Comparison of ENCODE assay signal across 24 cellular contexts in the genomic region with DNA sequence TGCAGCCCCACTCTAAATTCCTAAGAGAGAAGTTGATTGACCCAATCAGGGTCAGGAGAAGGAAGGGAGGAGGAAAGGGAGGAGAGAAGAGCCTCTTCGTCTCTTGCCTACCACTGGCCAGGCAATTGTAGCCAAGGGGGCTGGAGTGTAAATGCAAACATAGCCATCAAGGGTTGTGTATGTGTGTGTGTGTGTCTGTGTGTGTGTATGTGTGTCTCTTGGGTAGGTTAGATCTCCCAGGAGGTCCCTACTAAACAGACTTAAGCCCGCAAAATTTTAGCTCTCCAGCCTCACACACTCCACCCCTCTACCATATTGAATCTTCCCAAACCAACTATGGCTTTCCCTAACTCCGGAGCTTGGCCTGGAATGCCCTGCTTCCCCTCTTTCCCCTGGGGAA. TPM values are rescaled to one million over a fixed set of nuclear protein-coding genes. Genes with fewer than 3 reads are reported as not detected.
DNase-seq lines count a peak whose midpoint lies in the region; ATAC-seq, FAIRE-seq and TF ChIP-seq lines count a peak whose summit lies in the region.
"Had no signal": no experiment of that assay in that cellular context is flagged by ENCODE, and none has a peak within 500 bp of the region (broad histone marks: within the 10 kb centered on the region; RNA-seq: fewer than 3 reads in every experiment).

No MANE protein-coding gene starts in this region.

- H3K4ac ChIP-seq in H1 (replicated peaks; ENCODE audit: insufficient read length, low read depth, low read length) = no peak overlapping the region

- H3K36me3 ChIP-seq in H1 (ENCODE audit: control insufficient read depth in 2 of 4, insufficient read depth in 4 of 4, low read length in 3 of 4) = no peaks in the 10 kb centered on the region

- WGBS in H1 (ENCODE audit: extremely low coverage in 1 of 2, insufficient coverage in 1 of 2, insufficient read length in 1 of 2, insufficient replicate concordance in 2 of 2, low coverage in 1 of 2, low lambda C conversion rate in 2 of 2, missing lambda C conversion rate in 1 of 2), 2 experiments = 77% methylated on average over 3 of the region's 3 CpGs; no CpG with 5 or more reads in 1 of the 2 experiments

- DNase-seq in stimulated activated naive CD8-positive, alpha-beta T cell treated with anti-CD3 and anti-CD28 coated beads, Interleukin-15, amount 100 ng/mL, for 72 hours = no peak
- DNase-seq in stimulated activated naive CD8-positive, alpha-beta T cell treated with anti-CD3 and anti-CD28 coated beads, Interleukin-15, Interleukin-2, amounts not matched to agents 100 U/mL and 50 U/mL, for 24 hours = no peak
- DNase-seq in H1 (ENCODE audit: low read depth in 1 of 2, low spot score in 2 of 2) = no peak
- DNase-seq in posterior vena cava (ENCODE audit: low spot score) = peak; percentile 49
- DNase-seq in NCI-H526 treated with DMSO at 0.1 percent for 48 hours (lab: John Stamatoyannopoulos, UW) = no peak
- DNase-seq: C1 segment of cervical spinal cord; Calu3; CD4-positive, alpha-beta memory T cell; COR-L47; DMS53; DMS79 treated with DMSO at 0.1 percent for 48 hours; GF-D8; GM23248; H9; HFFc6 had no signal

- no peak overlapping the region for H2BK12ac ChIP-seq in H1 (ENCODE audit: low read depth, low read length)

- intact Hi-C loops in posterior vena cava (cut with DNase I) = no loop called here

- H3K9ac ChIP-seq in H1 (replicated peaks in 1 of 4; ENCODE audit: extremely low read depth in 1 of 4, low read depth in 3 of 4, low read length in 3 of 4) = no peak overlapping the region
- H3K9ac ChIP-seq: GM23248 had no signal

- TF ChIP-seq RAD21 in H1 (IDR thresholded peaks at IDR 0.05 in 1 of 2, conservative IDR thresholded peaks at IDR 0.05 in 1 of 2; ENCODE audit: low read depth in 2 of 2, low read length in 2 of 2) = no peak

- no peak overlapping the region for H4K91ac ChIP-seq in H1 (replicated peaks; ENCODE audit: insufficient read length, low read length)

- no peak overlapping the region for H3K4me3 ChIP-seq in H1 (ENCODE audit: extremely low read depth in 1 of 4, insufficient read depth in 2 of 4, low read depth in 3 of 4, low read length in 4 of 4)
- H3K4me3 ChIP-seq: GM23248 had no signal

- no peaks in the 10 kb centered on the region for H3K79me2 ChIP-seq in H1 (ENCODE audit: control insufficient read depth in 1 of 2, insufficient read depth in 2 of 2, low read length in 2 of 2)

- no peak overlapping the region for H2BK15ac ChIP-seq in H1 (ENCODE audit: low read length)

- H2AFZ ChIP-seq in H1 (ENCODE audit: low read length) = no peak overlapping the region
- H2AFZ ChIP-seq: GM23248 had no signal

- no peak overlapping the region for H2BK5ac ChIP-seq in H1 (ENCODE audit: low read depth, low read length)

- peak overlapping the region; percentile 57; the same call in 1 of the 2 replicates for H4K8ac ChIP-seq in H1 (ENCODE audit: extremely low read depth, insufficient read depth, low read length)

- no peaks in the 10 kb centered on the region for H3K79me1 ChIP-seq in H1 (ENCODE audit: low read depth, low read length)

- no peak overlapping the region for H3K56ac ChIP-seq in H1 (replicated peaks; ENCODE audit: insufficient read length, low read depth, low read length)

- TF ChIP-seq CTCF in H1 (IDR thresholded peaks at IDR 0.05; ENCODE audit: control extremely low read depth in 1 of 3, insufficient read depth in 1 of 3, low read depth in 1 of 3, low read length in 3 of 3) = no peak

- H3K4me2 ChIP-seq in H1 (ENCODE audit: insufficient read depth in 1 of 2, low read depth in 2 of 2, low read length in 2 of 2) = no peak overlapping the region

- no peak for FAIRE-seq in H1 (lab: Jason Lieb, UNC)
- FAIRE-seq: GM12891, GM18507 had no signal

- no peak overlapping the region for H3K14ac ChIP-seq in H1 (ENCODE audit: insufficient read length)

- no peak for TF ChIP-seq EP300 in H1 (IDR thresholded peaks at IDR 0.05; ENCODE audit: borderline replicate concordance in 1 of 2, low read depth in 2 of 2, low read length in 2 of 2)

- no peaks in the 10 kb centered on the region; a peak in 1 of 7 replicates for H3K27me3 ChIP-seq in H1 (replicated peaks in 1 of 4; ENCODE audit: control insufficient read depth in 3 of 4, extremely low read depth in 1 of 4, insufficient read depth in 3 of 4, low read length in 3 of 4)

- no peaks in the 10 kb centered on the region for H3K4me1 Mint-ChIP-seq in stimulated activated naive CD8-positive, alpha-beta T cell treated with anti-CD3 and anti-CD28 coated beads, Interleukin-15, amount 100 ng/mL, for 72 hours
- H3K4me1 Mint-ChIP-seq: CD4-positive, alpha-beta memory T cell had no signal

- H3K9me3 ChIP-seq in H1 (ENCODE audit: insufficient read depth in 2 of 2, low read depth in 1 of 2, low read length in 1 of 2) = peaks cover 2 to 9% of the 10 kb centered on the region in 2 experiments; a peak in 2 of 4 replicates

- H3K4me3 Mint-ChIP-seq in stimulated activated naive CD8-positive, alpha-beta T cell treated with anti-CD3 and anti-CD28 coated beads, Interleukin-15, amount 100 ng/mL, for 72 hours = no peak overlapping the region
- H3K4me3 Mint-ChIP-seq: CD4-positive, alpha-beta memory T cell; H9; HFFc6 had no signal

- peaks cover 0 to 3% of the 10 kb centered on the region in 2 donors for H3K9me3 Mint-ChIP-seq in stimulated activated naive CD8-positive, alpha-beta T cell treated with anti-CD3 and anti-CD28 coated beads, Interleukin-15, amount 100 ng/mL, for 72 hours

- peaks cover 44% of the 10 kb centered on the region for H3K27me3 Mint-ChIP-seq in stimulated activated naive CD8-positive, alpha-beta T cell treated with anti-CD3 and anti-CD28 coated beads, Interleukin-15, amount 100 ng/mL, for 72 hours

- no peak for TF ChIP-seq POLR2A in H1 (IDR thresholded peaks at IDR 0.05; ENCODE audit: control extremely low read depth in 1 of 2, low read depth in 2 of 2, low read length in 2 of 2)

- H3K18ac ChIP-seq in H1 (ENCODE audit: extremely low read depth, low read length) = no peak overlapping the region

- H3K27ac Mint-ChIP-seq in stimulated activated naive CD8-positive, alpha-beta T cell treated with anti-CD3 and anti-CD28 coated beads, Interleukin-15, amount 100 ng/mL, for 72 hours = no peak overlapping the region
- H3K27ac Mint-ChIP-seq: H9, HFFc6 had no signal

- H4K5ac ChIP-seq in H1 (ENCODE audit: insufficient read length, low read depth, low read length) = no peak overlapping the region

- no peaks in the 10 kb centered on the region; the same call in 1 of the 2 replicates for H3K23me2 ChIP-seq in H1 (ENCODE audit: low read depth, low read length)

- H3K4me1 ChIP-seq in H1 (replicated peaks in 1 of 4; ENCODE audit: control insufficient read depth in 3 of 4, insufficient read depth in 4 of 4, low read length in 3 of 4) = no peaks in the 10 kb centered on the region

- no peak overlapping the region for H3K27ac ChIP-seq in H1 (ENCODE audit: low read depth, low read length)
- H3K27ac ChIP-seq: GM23248 had no signal

- no peaks in the 10 kb centered on the region for H4K20me1 ChIP-seq in H1 (replicated peaks in 1 of 2; ENCODE audit: control insufficient read depth in 1 of 2, insufficient read depth in 2 of 2, low read length in 2 of 2)

- POLR2A ChIA-PET in H1 (lab: Charles Lee; ENCODE audit: partially characterized antibody) = interaction anchor here (1.4 kb wide), 1 partner anchor 23 kb away, joined by 3 read pairs; no protein-coding TSS in a partner anchor

- no peak overlapping the region for H2BK20ac ChIP-seq in H1 (ENCODE audit: low read length)

- peak; percentile 9 for ATAC-seq in stimulated activated naive CD8-positive, alpha-beta T cell treated with anti-CD3 and anti-CD28 coated beads, Interleukin-15, amount 100 ng/mL, for 72 hours
- no peak for ATAC-seq in stimulated activated naive CD8-positive, alpha-beta T cell treated with anti-CD3 and anti-CD28 coated beads, Interleukin-15, Interleukin-2, amounts not matched to agents 100 U/mL and 50 U/mL, for 24 hours
- no peak for ATAC-seq in GM21786 (IDR thresholded peaks at IDR 0.05; ENCODE audit: unreplicated experiment)
- ATAC-seq: HCT116 had no signal

- H3K23ac ChIP-seq in H1 (ENCODE audit: insufficient read length) = no peak overlapping the region

- no peak overlapping the region for H2AK5ac ChIP-seq in H1 (ENCODE audit: low read depth, low read length)

- CTCF ChIA-PET in H1 (lab: Charles Lee; ENCODE audit: partially characterized antibody) = interaction anchor here (1.1 to 3.3 kb wide), 4 partner anchors 10 to 76 kb away, joined by 3 to 16 read pairs (median 4); no protein-coding TSS in a partner anchor

- H2BK120ac ChIP-seq in H1 (replicated peaks; ENCODE audit: low read depth, low read length) = no peak overlapping the region

TF ChIP-seq in H1, 55 proteins besides CTCF, POLR2A, EP300 and RAD21 (continues in another document):
- TF ChIP-seq JUN (IDR thresholded peaks at IDR 0.05; ENCODE audit: low read depth, low read length) (no peak), KDM5A (IDR thresholded peaks at IDR 0.05; ENCODE audit: low read length) (no peak), EZH2 (IDR thresholded peaks at IDR 0.05; ENCODE audit: low read depth, low read length, severe bottlenecking) (no peak), SIN3A (conservative IDR thresholded peaks at IDR 0.05 in 1 of 2, IDR thresholded peaks at IDR 0.05 in 1 of 2; ENCODE audit: low read depth in 1 of 2, low read length in 2 of 2) (no peak), CREB1 (IDR thresholded peaks at IDR 0.05) (no peak), SIX5 (IDR thresholded peaks at IDR 0.05; ENCODE audit: low read depth, low read length) (no peak), BACH1 (IDR thresholded peaks at IDR 0.05; ENCODE audit: low read length) (no peak), MAFK (IDR thresholded peaks at IDR 0.05; ENCODE audit: low read depth, low read length) (no peak), HDAC2 (IDR thresholded peaks at IDR 0.05; ENCODE audit: borderline replicate concordance in 1 of 2, low read depth in 2 of 2, low read length in 2 of 2) (no peak), CBX5 (IDR thresholded peaks at IDR 0.05; ENCODE audit: low read depth, low read length) (no peak), CBX8 (IDR thresholded peaks at IDR 0.05; ENCODE audit: borderline replicate concordance, low read depth, low read length) (no peak), TCF12 (IDR thresholded peaks at IDR 0.05; ENCODE audit: low read depth, low read length) (no peak), GTF2F1 (IDR thresholded peaks at IDR 0.05; ENCODE audit: borderline replicate concordance, low read depth, low read length) (no peak), BRCA1 (IDR thresholded peaks at IDR 0.05; ENCODE audit: low read depth, low read length) (no peak)

RNA-seq across cellular contexts. Expression of a gene that starts 3.8 kb away (rescaled TPM):
- not detected in 2 replicates for total RNA-seq in H1 (2021; fragmentation: NEBNext Ultra II Directional; extraction: Animal tissue kit (Norgen Biotek cat#: 25700))
- not detected in 2 replicates for polyA plus RNA-seq in H1 (2011; rRNA removed)
- not detected for polyA plus RNA-seq in H1 (2011; cell fraction: cytosol; rRNA removed)
- not detected for polyA plus RNA-seq in H1 (2011; cell fraction: nucleus; rRNA removed)
- not detected in 4 replicates for polyA plus RNA-seq in H1 (2012, experiment 1 of 2)
- polyA plus RNA-seq in H1 (2012, experiment 2 of 2) = not detected
- polyA plus RNA-seq in H1 (2013, experiment 1 of 2) = not detected
- not detected for polyA plus RNA-seq in H1 (2013, experiment 2 of 2)
- polyA minus RNA-seq in H1 (2011; rRNA and poly(A)+ RNA removed) = not detected in 2 replicates
- not detected for polyA minus RNA-seq in H1 (2011; cell fraction: cytosol; rRNA and poly(A)+ RNA removed)
- not detected for polyA minus RNA-seq in H1 (2011; cell fraction: nucleus; rRNA and poly(A)+ RNA removed)
- 1 to 10 TPM; 1.5 to 5.2 TPM for total RNA-seq in posterior vena cava
- total RNA-seq: A172; A673; Calu3; CD4-positive, alpha-beta memory T cell; Daoy; G401; H4; H9; HFFc6 had no signal
- polyA plus RNA-seq: CD4-positive, alpha-beta memory T cell had no signal
